ENCODE assay signal across 8 cellular contexts in genomic region chr13:75635621-75636338, GRCh38. TPM values are rescaled to one million over a fixed set of nuclear protein-coding genes. Genes with fewer than 3 reads are reported as not detected.
A peak's percentile ranks its signal among the peaks of the same experiment; 100 is the strongest.
DNase-seq lines count a peak whose midpoint lies in the region; ATAC-seq and TF ChIP-seq lines count a peak whose summit lies in the region.

Gene LMO7 (plus strand): TSS chr13:75636330. CDS start chr13:75636658, 328 bp downstream.

- H4K20me1 ChIP-seq in PC-9 (ENCODE audit: insufficient read depth): no peaks in the 10 kb centered on the region

- peak within 1 kb of the TSS; percentile 92 for H4K91ac ChIP-seq in trophoblast cell (ENCODE audit: low read depth, low read length)

- peak within 1 kb of the TSS; percentile 95 for H3K14ac ChIP-seq in trophoblast cell (ENCODE audit: low read length)

- no peaks in the 10 kb centered on the region for H3K9me3 ChIP-seq in PC-9 (ENCODE audit: insufficient read depth, low read depth)
- peaks cover 3% of the 10 kb centered on the region for H3K9me3 ChIP-seq in trophoblast cell (ENCODE audit: insufficient read depth, low read depth, low read length)

- peak within 1 kb of the TSS; percentile 75 for H3K4me3 Mint-ChIP-seq in activated naive CD4-positive, alpha-beta T cell treated with anti-CD3 and anti-CD28 coated beads, Interleukin-2, amount 10 ng/mL, durations not matched to agents 7 days and 5 days

- H3K4me1 ChIP-seq in PC-9 (replicated peaks; ENCODE audit: insufficient read depth): peaks cover 7% of the 10 kb centered on the region; the same call in 1 of the 2 replicates
- peaks cover 5 to 6% of the 10 kb centered on the region in 2 experiments for H3K4me1 ChIP-seq in trophoblast cell (ENCODE audit: control insufficient read depth in 1 of 2, insufficient read depth in 2 of 2, low read length in 2 of 2)

- peak within 1 kb of the TSS; percentile 74 for H3K27ac Mint-ChIP-seq in activated naive CD4-positive, alpha-beta T cell treated with anti-CD3 and anti-CD28 coated beads, Interleukin-2, amount 10 ng/mL, durations not matched to agents 7 days and 5 days

- H3K79me2 ChIP-seq in PC-9 (ENCODE audit: low read depth): no peaks in the 10 kb centered on the region
- H3K79me2 ChIP-seq in trophoblast cell (ENCODE audit: control insufficient read depth, insufficient read depth, low read length, poor library complexity): peaks cover 6% of the 10 kb centered on the region

- H3K4me2 ChIP-seq in PC-9 (peak within 1 kb of the TSS; percentile 87), trophoblast cell (ENCODE audit: low read length) (peak within 1 kb of the TSS; percentile 89)

- TF ChIP-seq CTCF in AG04449 (IDR thresholded peaks at IDR 0.05; ENCODE audit: insufficient read depth, low read length, missing control alignments): no peak
- no peak for TF ChIP-seq CTCF in PC-9 (conservative IDR thresholded peaks at IDR 0.05)

- H3K36me3 Mint-ChIP-seq in activated naive CD4-positive, alpha-beta T cell treated with anti-CD3 and anti-CD28 coated beads, Interleukin-2, amount 10 ng/mL, durations not matched to agents 7 days and 5 days: peaks cover 2% of the 10 kb centered on the region

- H3K9me3 Mint-ChIP-seq in activated naive CD4-positive, alpha-beta T cell treated with anti-CD3 and anti-CD28 coated beads, Interleukin-2, amount 10 ng/mL, durations not matched to agents 7 days and 5 days: no peaks in the 10 kb centered on the region

- H4K12ac ChIP-seq in trophoblast cell (ENCODE audit: low read depth, low read length): peak within 1 kb of the TSS; percentile 94

- H3K27ac ChIP-seq in PC-9 (no peak within 1 kb of the TSS), trophoblast cell (ENCODE audit: low read depth, low read length) (peak within 1 kb of the TSS; percentile 70)

- peak within 1 kb of the TSS; percentile 96 for H4K8ac ChIP-seq in trophoblast cell (ENCODE audit: low read depth, low read length)

- H3K9ac ChIP-seq in trophoblast cell (ENCODE audit: low read length): peak within 1 kb of the TSS; percentile 71

- H2BK12ac ChIP-seq in trophoblast cell (ENCODE audit: low read length): peak within 1 kb of the TSS; percentile 86

- BruUV-seq in PC-9 (replicated peaks; lab: Mats Ljungman, UMichigan): no TSS peak

- intact Hi-C loops in PC-9 (cut with micrococcal nuclease; ENCODE audit: unreplicated experiment): loop anchor here (5.0 kb wide), 1 partner anchor 153 kb away; the partner anchor contains the start of gene TBC1D4
- intact Hi-C loops in Right ventricle myocardium superior (cut with DNase I): no loop called here

- H3K4me3 ChIP-seq in AG04449 (ENCODE audit: low read depth, low read length): peak within 1 kb of the TSS; percentile 97
- H3K4me3 ChIP-seq in PC-9: peak within 1 kb of the TSS; percentile 83
- peak within 1 kb of the TSS; percentile 87 for H3K4me3 ChIP-seq in trophoblast cell (ENCODE audit: low read depth, low read length)

- peak within 1 kb of the TSS; percentile 50 for H3K4ac ChIP-seq in trophoblast cell (ENCODE audit: low read depth, low read length)

- DNase-seq in AG04449 (ENCODE audit: low read depth, low spot score): no peak
- peak; percentile 37 to 67 for DNase-seq in PC-9
- DNase-seq in activated naive CD4-positive, alpha-beta T cell treated with anti-CD3 and anti-CD28 coated beads, Interleukin-2, amount 10 ng/mL, durations not matched to agents 7 days and 5 days: peak; percentile 67
- DNase-seq in Right ventricle myocardium superior: peak; percentile 71
- DNase-seq in trophoblast cell: peak; percentile 85 to 89
- no peak for DNase-seq in NCI-H2029 treated with DMSO at 0.1 percent for 48 hours (lab: John Stamatoyannopoulos, UW)

- no peaks in the 10 kb centered on the region for H3K36me3 ChIP-seq in PC-9 (ENCODE audit: low read depth)
- H3K36me3 ChIP-seq in trophoblast cell (ENCODE audit: control insufficient read depth in 1 of 2, insufficient read depth in 2 of 2, low read length in 2 of 2): no peaks in the 10 kb centered on the region

- H2AK5ac ChIP-seq in trophoblast cell (ENCODE audit: low read length): peak within 1 kb of the TSS; percentile 88

- WGBS in trophoblast cell (ENCODE audit: extremely low coverage, insufficient coverage, insufficient read length): no CpG with 5 or more reads among the region's 86 CpGs

- POLR2A ChIA-PET in AG04449 (lab: Yijun Ruan, JAX) (interaction anchor here (0.6 to 1.2 kb wide), 3 partner anchors 8 to 85 kb away, joined by 3 to 4 read pairs (median 3); no protein-coding TSS in a partner anchor), PC-9 (lab: Charles Lee; ENCODE audit: unreplicated experiment) (interaction anchor here (0.6 kb wide), 1 partner anchor 301 kb away, joined by 4 read pairs; no protein-coding TSS in a partner anchor)

- H2AFZ ChIP-seq in PC-9 (peak within 1 kb of the TSS; percentile 96), trophoblast cell (ENCODE audit: insufficient read depth, low read length, poor library complexity) (peak within 1 kb of the TSS; percentile 86)

- peaks cover 33% of the 10 kb centered on the region for H3K27me3 Mint-ChIP-seq in activated naive CD4-positive, alpha-beta T cell treated with anti-CD3 and anti-CD28 coated beads, Interleukin-2, amount 10 ng/mL, durations not matched to agents 7 days and 5 days

- H3K27me3 ChIP-seq in PC-9 (ENCODE audit: insufficient read depth, low read depth) (no peaks in the 10 kb centered on the region), trophoblast cell (ENCODE audit: insufficient read depth, low read length) (peaks cover 4% of the 10 kb centered on the region)

- H3K4me1 Mint-ChIP-seq in activated naive CD4-positive, alpha-beta T cell treated with anti-CD3 and anti-CD28 coated beads, Interleukin-2, amount 10 ng/mL, durations not matched to agents 7 days and 5 days: peaks cover 21% of the 10 kb centered on the region

- H2BK5ac ChIP-seq in trophoblast cell (ENCODE audit: low read depth, low read length, poor library complexity): peak within 1 kb of the TSS; percentile 78

- no peak within 1 kb of the TSS for H3K23ac ChIP-seq in trophoblast cell (ENCODE audit: low read length)

- peak within 1 kb of the TSS; percentile 92 for H3K18ac ChIP-seq in trophoblast cell (ENCODE audit: low read length)

- H2BK120ac ChIP-seq in trophoblast cell (ENCODE audit: insufficient read depth, low read length, poor library complexity): peak within 1 kb of the TSS; percentile 96

- CTCF ChIA-PET in AG04449 (lab: Yijun Ruan, JAX) (interaction anchor here (0.6 kb wide), 1 partner anchor 55 kb away, joined by 3 read pairs; no protein-coding TSS in a partner anchor), PC-9 (lab: Charles Lee) (no interaction called here)
- CTCF ChIA-PET in activated naive CD4-positive, alpha-beta T cell treated with anti-CD3 and anti-CD28 coated beads, Interleukin-2, amount 10 ng/mL, durations not matched to agents 7 days and 5 days (lab: Charles Lee): no interaction called here

- H3F3A ChIP-seq in PC-9 (ENCODE audit: insufficient read depth, low read depth): peaks cover 5% of the 10 kb centered on the region; the same call in 1 of the 2 replicates

- H3K79me1 ChIP-seq in trophoblast cell (ENCODE audit: low read length): peaks cover 15% of the 10 kb centered on the region

- ATAC-seq in GM18870 (IDR thresholded peaks at IDR 0.05; ENCODE audit: unreplicated experiment) (peak; percentile 37), HG03064 (IDR thresholded peaks at IDR 0.05; ENCODE audit: low read depth, unreplicated experiment) (peak; percentile 62), Right ventricle myocardium superior (ENCODE audit: poor library complexity) (peak; percentile 75)

- no peaks in the 10 kb centered on the region for H3K9me2 ChIP-seq in PC-9 (ENCODE audit: insufficient read depth)

RNA-seq across cellular contexts. Expression of gene LMO7, which starts in this region (rescaled TPM):
- total RNA-seq in PC-9 (2021): 92.8 and 93.0 TPM in 2 replicates
- total RNA-seq in Right ventricle myocardium superior: 440 TPM
- 34.4 and 34.9 TPM in 2 replicates for polyA plus RNA-seq in trophoblast cell (2013)

Comparison
In these comparisons a context has a peak if more than half of its experiments do, and no peak if none do; other contexts are left out.
1. DNase-seq: peak in PC-9 (2 of 2), activated naive CD4-positive, alpha-beta T cell treated with anti-CD3 and anti-CD28 coated beads, Interleukin-2, amount 10 ng/mL, durations not matched to agents 7 days and 5 days (single experiment), Right ventricle myocardium superior (single experiment) and trophoblast cell (2 of 2); none in AG04449 (single experiment) and NCI-H2029 treated with DMSO at 0.1 percent for 48 hours (single experiment).
2. Peak in every context shown above with its lines, with median percentiles within 50 percentile points of each other: H3K4me3 ChIP-seq and ATAC-seq.